In genomic region chr17:75074532-75074931, GRCh38 we compare ENCODE assay signal across 1 cellular context.
TF ChIP-seq lines count a peak whose summit lies in the region.

No MANE protein-coding gene starts in this region.

TF ChIP-seq in HepG2, 621 proteins besides CTCF, POLR2A, EP300 and RAD21:
- TF ChIP-seq SMARCE1 (IDR thresholded peaks at IDR 0.05; ENCODE audit: borderline replicate concordance): no peak
- peak; percentile 47; the same call in 1 of the 2 replicates for TF ChIP-seq NFE2L1 (CRISPR knock-in tag; IDR thresholded peaks at IDR 0.05; ENCODE audit: borderline replicate concordance)
- TF ChIP-seq HMG20B (CRISPR knock-in tag; conservative IDR thresholded peaks at IDR 0.05): no peak
- peak; percentile 61; the same call in 1 of the 2 replicates for TF ChIP-seq ZNF776 (CRISPR knock-in tag; IDR thresholded peaks at IDR 0.05)
- TF ChIP-seq CHCHD3 (CRISPR knock-in tag; IDR thresholded peaks at IDR 0.05): no peak
- TF ChIP-seq ZNF891 (CRISPR knock-in tag; IDR thresholded peaks at IDR 0.05): 0 out of 2 replicates have a peak, but pooled peaks have one; percentile 31
